ENCODE assay signal across 19 cellular contexts in genomic region chrX:41312786-41313185, GRCh38. TPM values are rescaled to one million over a fixed set of nuclear protein-coding genes. Genes with fewer than 3 reads are reported as not detected.
DNase-seq lines count a peak whose midpoint lies in the region; ATAC-seq, FAIRE-seq and TF ChIP-seq lines count a peak whose summit lies in the region.
"Had no signal": no experiment of that assay in that cellular context is flagged by ENCODE, and none has a peak within 500 bp of the region (broad histone marks: within the 10 kb centered on the region; RNA-seq: fewer than 3 reads in every experiment).

No MANE protein-coding gene starts in this region.

- no peak overlapping the region for H3K27ac ChIP-seq in astrocyte (ENCODE audit: low read depth, low read length)
- H3K27ac ChIP-seq: 22Rv1, A549, C4-2B had no signal

- no peak overlapping the region for H2AFZ ChIP-seq in astrocyte (ENCODE audit: low read depth, low read length)

- ATAC-seq in activated CD4-positive, alpha-beta T cell treated with anti-CD3 and anti-CD28 coated beads for 36 hours: peak; percentile 64
- ATAC-seq in activated naive CD8-positive, alpha-beta T cell treated with anti-CD3 and anti-CD28 coated beads, Interleukin-2, amount 50 U/mL, for 24 hours: peak; percentile 36
- peak; percentile 49 for ATAC-seq in stimulated activated naive CD8-positive, alpha-beta T cell treated with anti-CD3 and anti-CD28 coated beads, Interleukin-15, Interleukin-2, amounts not matched to agents 100 U/mL and 50 U/mL, for 24 hours
- no peak for ATAC-seq in HG02852 (IDR thresholded peaks at IDR 0.05; ENCODE audit: unreplicated experiment)
- ATAC-seq: A549, HepG2 had no signal

- no peaks in the 10 kb centered on the region for H3K36me3 ChIP-seq in astrocyte (ENCODE audit: insufficient read depth, low read length)
- H3K36me3 ChIP-seq: HAP-1 had no signal

- FAIRE-seq in astrocyte (lab: Jason Lieb, UNC): peak; percentile 65
- FAIRE-seq: D721Med, G401.6, GM19239, HepG2 had no signal

- no peak overlapping the region for H3K4me3 Mint-ChIP-seq in activated CD4-positive, alpha-beta T cell treated with anti-CD3 and anti-CD28 coated beads for 36 hours
- no peak overlapping the region for H3K4me3 Mint-ChIP-seq in activated naive CD8-positive, alpha-beta T cell treated with anti-CD3 and anti-CD28 coated beads, Interleukin-2, amount 50 U/mL, for 24 hours
- H3K4me3 Mint-ChIP-seq in activated naive CD8-positive, alpha-beta T cell treated with anti-CD3 and anti-CD28 coated beads for 36 hours: no peak overlapping the region
- H3K4me3 Mint-ChIP-seq in astrocyte (ENCODE audit: unreplicated experiment): no peak overlapping the region
- H3K4me3 Mint-ChIP-seq: CD4-positive, alpha-beta T cell had no signal

- no peaks in the 10 kb centered on the region for H3K9me3 ChIP-seq in astrocyte (ENCODE audit: insufficient read depth, low read depth, low read length)
- H3K9me3 ChIP-seq: A549, Caco-2, HAP-1 had no signal

- H4K20me1 ChIP-seq in astrocyte (ENCODE audit: insufficient read depth, low read length): no peaks in the 10 kb centered on the region

- TF ChIP-seq CTCF in astrocyte (IDR thresholded peaks at IDR 0.05; ENCODE audit: insufficient read depth, low read depth, low read length): no peak

- CTCF ChIA-PET in activated CD4-positive, alpha-beta T cell treated with anti-CD3 and anti-CD28 coated beads for 36 hours (lab: Charles Lee): no interaction called here

- no peaks in the 10 kb centered on the region for H3K27me3 Mint-ChIP-seq in activated CD4-positive, alpha-beta T cell treated with anti-CD3 and anti-CD28 coated beads for 36 hours
- no peaks in the 10 kb centered on the region for H3K27me3 Mint-ChIP-seq in activated naive CD8-positive, alpha-beta T cell treated with anti-CD3 and anti-CD28 coated beads, Interleukin-2, amount 50 U/mL, for 24 hours
- no peaks in the 10 kb centered on the region for H3K27me3 Mint-ChIP-seq in activated naive CD8-positive, alpha-beta T cell treated with anti-CD3 and anti-CD28 coated beads for 36 hours
- H3K27me3 Mint-ChIP-seq in astrocyte (ENCODE audit: low read depth, unreplicated experiment): no peaks in the 10 kb centered on the region
- H3K27me3 Mint-ChIP-seq: CD4-positive, alpha-beta T cell had no signal

- no peak for DNase-seq in activated CD4-positive, alpha-beta T cell treated with anti-CD3 and anti-CD28 coated beads for 36 hours
- DNase-seq in activated CD4-positive, alpha-beta T cell treated with anti-CD3 and anti-CD28 coated beads for 1 hour: no peak
- DNase-seq in activated naive CD8-positive, alpha-beta T cell treated with anti-CD3 and anti-CD28 coated beads, Interleukin-2, amount 50 U/mL, for 24 hours: no peak
- no peak for DNase-seq in activated naive CD8-positive, alpha-beta T cell treated with anti-CD3 and anti-CD28 coated beads for 36 hours
- DNase-seq in astrocyte (ENCODE audit: low read depth): no peak
- DNase-seq in stimulated activated naive CD8-positive, alpha-beta T cell treated with anti-CD3 and anti-CD28 coated beads, Interleukin-15, Interleukin-2, amounts not matched to agents 100 U/mL and 50 U/mL, for 24 hours: no peak
- no peak for DNase-seq in NCI-H2227 (lab: John Stamatoyannopoulos, UW; ENCODE audit: unreplicated experiment)
- DNase-seq: AML-193; Caco-2; CD4-positive, alpha-beta T cell had no signal

- H3K4me1 Mint-ChIP-seq in activated CD4-positive, alpha-beta T cell treated with anti-CD3 and anti-CD28 coated beads for 36 hours: peaks cover 5% of the 10 kb centered on the region
- no peaks in the 10 kb centered on the region for H3K4me1 Mint-ChIP-seq in activated naive CD8-positive, alpha-beta T cell treated with anti-CD3 and anti-CD28 coated beads, Interleukin-2, amount 50 U/mL, for 24 hours
- H3K4me1 Mint-ChIP-seq in activated naive CD8-positive, alpha-beta T cell treated with anti-CD3 and anti-CD28 coated beads for 36 hours: peaks cover 4% of the 10 kb centered on the region
- H3K4me1 Mint-ChIP-seq in astrocyte (ENCODE audit: low read depth, unreplicated experiment): no peaks in the 10 kb centered on the region

- H3K9me3 Mint-ChIP-seq in activated CD4-positive, alpha-beta T cell treated with anti-CD3 and anti-CD28 coated beads for 36 hours (ENCODE audit: low read depth): no peaks in the 10 kb centered on the region
- H3K9me3 Mint-ChIP-seq in activated naive CD8-positive, alpha-beta T cell treated with anti-CD3 and anti-CD28 coated beads, Interleukin-2, amount 50 U/mL, for 24 hours: no peaks in the 10 kb centered on the region
- H3K9me3 Mint-ChIP-seq in activated naive CD8-positive, alpha-beta T cell treated with anti-CD3 and anti-CD28 coated beads for 36 hours: no peaks in the 10 kb centered on the region
- no peaks in the 10 kb centered on the region for H3K9me3 Mint-ChIP-seq in astrocyte (ENCODE audit: unreplicated experiment)
- H3K9me3 Mint-ChIP-seq: CD4-positive, alpha-beta T cell had no signal

- intact Hi-C loops in activated CD4-positive, alpha-beta T cell treated with anti-CD3 and anti-CD28 coated beads for 36 hours (cut with DNase I, micrococcal nuclease): no loop called here

- no peak overlapping the region for H3K27ac Mint-ChIP-seq in activated CD4-positive, alpha-beta T cell treated with anti-CD3 and anti-CD28 coated beads for 36 hours
- no peak overlapping the region for H3K27ac Mint-ChIP-seq in activated naive CD8-positive, alpha-beta T cell treated with anti-CD3 and anti-CD28 coated beads, Interleukin-2, amount 50 U/mL, for 24 hours
- H3K27ac Mint-ChIP-seq in activated naive CD8-positive, alpha-beta T cell treated with anti-CD3 and anti-CD28 coated beads for 36 hours: no peak overlapping the region
- H3K27ac Mint-ChIP-seq in astrocyte (ENCODE audit: unreplicated experiment): no peak overlapping the region
- H3K27ac Mint-ChIP-seq: CD4-positive, alpha-beta T cell had no signal

- H3K4me2 ChIP-seq in astrocyte (ENCODE audit: low read length): no peak overlapping the region
- H3K4me2 ChIP-seq: A549 had no signal

- no peaks in the 10 kb centered on the region for H3K79me2 ChIP-seq in astrocyte (ENCODE audit: insufficient read depth, low read length)

- H3K9ac ChIP-seq in astrocyte (ENCODE audit: low read length): no peak overlapping the region

- no peak overlapping the region for H3K4me3 ChIP-seq in astrocyte (ENCODE audit: insufficient read depth, low read depth, low read length)
- H3K4me3 ChIP-seq: A549, HAP-1 had no signal

- no peaks in the 10 kb centered on the region for H3K27me3 ChIP-seq in astrocyte (ENCODE audit: insufficient read depth, low read length)

- POLR2A ChIA-PET in activated CD4-positive, alpha-beta T cell treated with anti-CD3 and anti-CD28 coated beads for 36 hours (lab: Charles Lee): interaction anchor here (0.6 kb wide), 1 partner anchor 144 kb away, joined by 6 read pairs; no protein-coding TSS in a partner anchor

- H3K4me1 ChIP-seq in astrocyte (ENCODE audit: insufficient read depth, low read length): no peaks in the 10 kb centered on the region
- H3K4me1 ChIP-seq: A549, Caco-2, HAP-1 had no signal

- no peaks in the 10 kb centered on the region for H3K36me3 Mint-ChIP-seq in activated CD4-positive, alpha-beta T cell treated with anti-CD3 and anti-CD28 coated beads for 36 hours (ENCODE audit: low read depth)
- H3K36me3 Mint-ChIP-seq in activated naive CD8-positive, alpha-beta T cell treated with anti-CD3 and anti-CD28 coated beads, Interleukin-2, amount 50 U/mL, for 24 hours (ENCODE audit: low read depth): no peaks in the 10 kb centered on the region
- H3K36me3 Mint-ChIP-seq in activated naive CD8-positive, alpha-beta T cell treated with anti-CD3 and anti-CD28 coated beads for 36 hours: no peaks in the 10 kb centered on the region
- H3K36me3 Mint-ChIP-seq in astrocyte (ENCODE audit: low read depth, unreplicated experiment): no peaks in the 10 kb centered on the region

RNA-seq across cellular contexts. Expression of gene DDX3X, which starts 21.2 kb away (rescaled TPM):
- total RNA-seq in activated CD4-positive, alpha-beta T cell treated with anti-CD3 and anti-CD28 coated beads for 36 hours: 100 to 1,000 TPM; 118 to 207 TPM
- 100 to 1,000 TPM; 275 to 291 TPM for total RNA-seq in activated naive CD8-positive, alpha-beta T cell treated with anti-CD3 and anti-CD28 coated beads for 36 hours
- 204 and 242 TPM in 2 replicates for total RNA-seq in astrocyte
